ENCODE assay signal across 8 cellular contexts in genomic region chrX:41241962-41242361, GRCh38.
"Had no signal": no experiment of that assay in that cellular context is flagged by ENCODE, and none has a peak within 500 bp of the region (broad histone marks: within the 10 kb centered on the region; RNA-seq: fewer than 3 reads in every experiment).

No MANE protein-coding gene starts in this region.

- H3K4me3 ChIP-seq: K562 had no signal

- ATAC-seq: HCT116, K562 had no signal

- FAIRE-seq: K562 had no signal

- DNase-seq: GOT3, H9, HFFc6, IMR-90, Kasumi-1, KG1 had no signal
